ENCODE assay signal across 10 cellular contexts in genomic region chr22:37566329-37566837, GRCh38. TPM values are rescaled to one million over a fixed set of nuclear protein-coding genes. Genes with fewer than 3 reads are reported as not detected.
A peak's percentile ranks its signal among the peaks of the same experiment; 100 is the strongest.
DNase-seq lines count a peak whose midpoint lies in the region; ATAC-seq and TF ChIP-seq lines count a peak whose summit lies in the region.
"Had no signal": no experiment of that assay in that cellular context is flagged by ENCODE, and none has a peak within 500 bp of the region (broad histone marks: within the 10 kb centered on the region; RNA-seq: fewer than 3 reads in every experiment).

No MANE protein-coding gene starts in this region.

- no peaks in the 10 kb centered on the region for H3K36me3 Mint-ChIP-seq in CD8-positive, alpha-beta memory T cell
- no peaks in the 10 kb centered on the region for H3K36me3 Mint-ChIP-seq in activated CD4-positive, alpha-beta memory T cell treated with anti-CD3 and anti-CD28 coated beads for 36 hours

- H3K9me3 ChIP-seq in CD8-positive, alpha-beta memory T cell (ENCODE audit: low read length) = no peaks in the 10 kb centered on the region
- no peaks in the 10 kb centered on the region for H3K9me3 ChIP-seq in gastrocnemius medialis

- peak overlapping the region; percentile 28 for H3K4me3 ChIP-seq in CD8-positive, alpha-beta memory T cell (ENCODE audit: low read length)
- no peak overlapping the region for H3K4me3 ChIP-seq in gastrocnemius medialis

- peak overlapping the region in 1 of 8 donors; percentile 34 for H3K27ac Mint-ChIP-seq in CD8-positive, alpha-beta memory T cell
- peak overlapping the region; percentile 81 for H3K27ac Mint-ChIP-seq in activated CD4-positive, alpha-beta memory T cell treated with anti-CD3 and anti-CD28 coated beads for 36 hours

- H3K27ac ChIP-seq in CD8-positive, alpha-beta memory T cell (ENCODE audit: low read depth, low read length) = no peak overlapping the region
- H3K27ac ChIP-seq in gastrocnemius medialis = peak overlapping the region; percentile 34 to 83 (median 52)

- peaks cover 33% of the 10 kb centered on the region for H3K4me1 ChIP-seq in CD8-positive, alpha-beta memory T cell (ENCODE audit: insufficient read depth, low read length)
- peaks cover 22% of the 10 kb centered on the region in 2 donors for H3K4me1 ChIP-seq in gastrocnemius medialis

- in situ Hi-C loops in gastrocnemius medialis (cut with MboI; ENCODE audit: low sequenced_read_pairs in 4 of 4) = no loop called here

- peak; percentile 32 to 57 (median 52) for DNase-seq in CD8-positive, alpha-beta memory T cell
- DNase-seq in activated CD4-positive, alpha-beta memory T cell treated with anti-CD3 and anti-CD28 coated beads for 36 hours = peak; percentile 70
- DNase-seq in effector CD4-positive, alpha-beta T cell = peak; percentile 17
- no peak for DNase-seq in gastrocnemius medialis
- DNase-seq in NCI-H1436 (lab: John Stamatoyannopoulos, UW) = no peak
- no peak for DNase-seq in NCI-H2029 treated with DMSO at 0.1 percent for 48 hours (lab: John Stamatoyannopoulos, UW)
- DNase-seq in NCI-H226 = no peak

- CTCF ChIA-PET in CD8-positive, alpha-beta memory T cell (lab: Charles Lee) = interaction anchor here (0.9 to 10.4 kb wide), 22 partner anchors 9 to 515 kb away, joined by 3 to 315 read pairs (median 6); partner anchors contain the start of genes CARD10, KCTD17 and LGALS2
- CTCF ChIA-PET in activated CD4-positive, alpha-beta memory T cell treated with anti-CD3 and anti-CD28 coated beads for 36 hours (lab: Charles Lee) = interaction anchor here (0.6 to 15.3 kb wide), 33 partner anchors 9 to 664 kb away, joined by 3 to 612 read pairs (median 7); partner anchors contain the start of genes GGA1, LGALS2, MFNG and RAC2

- H3K9me3 Mint-ChIP-seq in CD8-positive, alpha-beta memory T cell = no peaks in the 10 kb centered on the region
- H3K9me3 Mint-ChIP-seq in activated CD4-positive, alpha-beta memory T cell treated with anti-CD3 and anti-CD28 coated beads for 36 hours = no peaks in the 10 kb centered on the region

- no peaks in the 10 kb centered on the region for H3K36me3 ChIP-seq in CD8-positive, alpha-beta memory T cell (ENCODE audit: insufficient read depth, low read length)
- no peaks in the 10 kb centered on the region for H3K36me3 ChIP-seq in gastrocnemius medialis

- peaks cover 24 to 37% (median 27%) of the 10 kb centered on the region in 3 donors for H3K4me1 Mint-ChIP-seq in CD8-positive, alpha-beta memory T cell
- H3K4me1 Mint-ChIP-seq in activated CD4-positive, alpha-beta memory T cell treated with anti-CD3 and anti-CD28 coated beads for 36 hours (ENCODE audit: low read depth) = peaks cover 34% of the 10 kb centered on the region

- no peak for TF ChIP-seq CTCF in gastrocnemius medialis (IDR thresholded peaks at IDR 0.05 in 4 of 5, conservative IDR thresholded peaks at IDR 0.05 in 1 of 5)

- H3K4me3 Mint-ChIP-seq in CD8-positive, alpha-beta memory T cell = peak overlapping the region in 6 of 7 donors; percentile 40 to 75 (median 67)
- peak overlapping the region; percentile 60 for H3K4me3 Mint-ChIP-seq in activated CD4-positive, alpha-beta memory T cell treated with anti-CD3 and anti-CD28 coated beads for 36 hours

- peaks cover 32 to 37% of the 10 kb centered on the region in 2 donors for H3K27me3 Mint-ChIP-seq in CD8-positive, alpha-beta memory T cell
- peaks cover 30% of the 10 kb centered on the region for H3K27me3 Mint-ChIP-seq in activated CD4-positive, alpha-beta memory T cell treated with anti-CD3 and anti-CD28 coated beads for 36 hours

- intact Hi-C loops in activated CD4-positive, alpha-beta memory T cell treated with anti-CD3 and anti-CD28 coated beads for 36 hours (cut with micrococcal nuclease) = loop anchor here (2.0 kb wide), 1 partner anchor 82 kb away; no protein-coding TSS in a partner anchor
- intact Hi-C loops in gastrocnemius medialis (cut with DNase I; ENCODE audit: low total_unique reads) = no loop called here

- TF ChIP-seq POLR2A in gastrocnemius medialis (IDR thresholded peaks at IDR 0.05) = no peak

- H3K27me3 ChIP-seq in CD8-positive, alpha-beta memory T cell (ENCODE audit: insufficient read depth, low read length, poor library complexity, severe bottlenecking) = peaks cover 19% of the 10 kb centered on the region
- H3K27me3 ChIP-seq in gastrocnemius medialis = peaks cover 7 to 25% (median 21%) of the 10 kb centered on the region in 3 donors

- ATAC-seq in gastrocnemius medialis = no peak
- no peak for ATAC-seq in HG02623 (IDR thresholded peaks at IDR 0.05; ENCODE audit: unreplicated experiment)

- POLR2A ChIA-PET in CD8-positive, alpha-beta memory T cell (lab: Charles Lee) = interaction anchor here (0.9 to 1.3 kb wide), 3 partner anchors 10 to 82 kb away, joined by 3 to 8 read pairs (median 3); no protein-coding TSS in a partner anchor
- POLR2A ChIA-PET in activated CD4-positive, alpha-beta memory T cell treated with anti-CD3 and anti-CD28 coated beads for 36 hours (lab: Charles Lee) = interaction anchor here (0.6 to 2.7 kb wide), 9 partner anchors 9 to 403 kb away, joined by 3 to 18 read pairs (median 4); partner anchors contain the start of gene MFNG

RNA-seq across cellular contexts. Expression of gene CDC42EP1, which starts 6.1 kb away (rescaled TPM):
- under 1 TPM; 0.13 to 0.31 TPM for total RNA-seq in CD8-positive, alpha-beta memory T cell
- polyA plus RNA-seq in CD8-positive, alpha-beta memory T cell = not detected
- total RNA-seq in activated CD4-positive, alpha-beta memory T cell treated with anti-CD3 and anti-CD28 coated beads for 36 hours = 1 to 10 TPM; 1.4 to 1.9 TPM
- total RNA-seq in gastrocnemius medialis = 1 to 10 TPM; 5.6 to 8.8 (median 6.8) TPM

RNA-seq across cellular contexts. Expression of gene LGALS2, which starts 13.5 kb away (rescaled TPM):
- total RNA-seq in CD8-positive, alpha-beta memory T cell = not detected
- polyA plus RNA-seq in CD8-positive, alpha-beta memory T cell = not detected
- not detected for total RNA-seq in activated CD4-positive, alpha-beta memory T cell treated with anti-CD3 and anti-CD28 coated beads for 36 hours
- total RNA-seq in gastrocnemius medialis = not detected
- total RNA-seq: activated CD8-positive, alpha-beta memory T cell treated with anti-CD3 and anti-CD28 coated beads for 36 hours; glomerular endothelial cell had no signal

RNA-seq across cellular contexts. Expression of gene GGA1, which starts 42.3 kb away (rescaled TPM):
- 10 to 100 TPM; 69.1 to 74.3 TPM for total RNA-seq in CD8-positive, alpha-beta memory T cell
- polyA plus RNA-seq in CD8-positive, alpha-beta memory T cell = 34.9 TPM
- 10 to 100 TPM; 59.0 to 61.1 TPM for total RNA-seq in activated CD4-positive, alpha-beta memory T cell treated with anti-CD3 and anti-CD28 coated beads for 36 hours
- total RNA-seq in gastrocnemius medialis = 10 to 100 TPM; 39.0 to 48.8 (median 45.0) TPM

RNA-seq across cellular contexts. Expression of gene CARD10, which starts 47.2 kb away (rescaled TPM):
- under 1 TPM; 0.29 to 0.31 TPM for total RNA-seq in CD8-positive, alpha-beta memory T cell
- 1.0 TPM for polyA plus RNA-seq in CD8-positive, alpha-beta memory T cell
- under 1 TPM in 1 of 2 experiments, not detected in 1; 0.12 TPM for total RNA-seq in activated CD4-positive, alpha-beta memory T cell treated with anti-CD3 and anti-CD28 coated beads for 36 hours
- total RNA-seq in gastrocnemius medialis = 1 to 10 TPM; 2.6 to 5.7 (median 4.4) TPM

Comparison
In these comparisons a context has a peak if more than half of its experiments do, and no peak if none do; other contexts are left out.
1. DNase-seq: peak in CD8-positive, alpha-beta memory T cell (5 of 5), activated CD4-positive, alpha-beta memory T cell treated with anti-CD3 and anti-CD28 coated beads for 36 hours (single experiment) and effector CD4-positive, alpha-beta T cell (single experiment); none in gastrocnemius medialis (0 of 2), NCI-H1436 (single experiment), NCI-H2029 treated with DMSO at 0.1 percent for 48 hours (single experiment) and NCI-H226 (single experiment).